8 cellular contexts compared by ENCODE assay signal in genomic region chr1:246497331-246497915, GRCh38. TPM values are rescaled to one million over a fixed set of nuclear protein-coding genes. Genes with fewer than 3 reads are reported as not detected.
DNase-seq lines count a peak whose midpoint lies in the region; ATAC-seq and TF ChIP-seq lines count a peak whose summit lies in the region.

No MANE protein-coding gene starts in this region.

- intact Hi-C loops in psoas muscle (cut with DNase I) = loop anchor here (2.0 to 5.0 kb wide), 4 partner anchors 200 to 257 kb away; no protein-coding TSS in a partner anchor

- no peak for DNase-seq in activated T-cell treated with anti-CD3 and anti-CD28 coated beads, Interleukin-2, amount 50 U/mL, for 4 hours
- DNase-seq in activated T-cell treated with anti-CD3 and anti-CD28 coated beads, Interleukin-2, amount 50 U/mL, for 24 hours = no peak
- peak; percentile 24 to 78 for DNase-seq in HAP-1 (ENCODE audit: low spot score in 2 of 2)
- peak; percentile 56 for DNase-seq in NCI-H1436 treated with DMSO at 0.1 percent for 48 hours (lab: John Stamatoyannopoulos, UW)
- peak in 6 of 34 experiments; percentile 13 to 40 (median 30) for DNase-seq in T-cell
- peak; percentile 86 for DNase-seq in fibroblast of the aortic adventitia (ENCODE audit: low read depth)
- DNase-seq in psoas muscle = no peak
- DNase-seq in T-helper 9 cell = no peak

- no peaks in the 10 kb centered on the region for H3K27me3 Mint-ChIP-seq in activated T-cell treated with anti-CD3 and anti-CD28 coated beads, Interleukin-2, amount 50 U/mL, for 4 hours (ENCODE audit: low read depth)
- H3K27me3 Mint-ChIP-seq in activated T-cell treated with anti-CD3 and anti-CD28 coated beads, Interleukin-2, amount 50 U/mL, for 24 hours = no peaks in the 10 kb centered on the region
- no peaks in the 10 kb centered on the region for H3K27me3 Mint-ChIP-seq in T-cell

- no peak overlapping the region for H3K4me3 Mint-ChIP-seq in activated T-cell treated with anti-CD3 and anti-CD28 coated beads, Interleukin-2, amount 50 U/mL, for 4 hours
- no peak overlapping the region for H3K4me3 Mint-ChIP-seq in activated T-cell treated with anti-CD3 and anti-CD28 coated beads, Interleukin-2, amount 50 U/mL, for 24 hours
- no peak overlapping the region for H3K4me3 Mint-ChIP-seq in T-cell

- no peak overlapping the region for H3K27ac ChIP-seq in psoas muscle

- H3K36me3 ChIP-seq in HAP-1 (replicated peaks) = peaks cover 6% of the 10 kb centered on the region
- H3K36me3 ChIP-seq in psoas muscle (ENCODE audit: insufficient read depth in 1 of 2, low read depth in 1 of 2) = no peaks in the 10 kb centered on the region

- no peaks in the 10 kb centered on the region for H3K27me3 ChIP-seq in HAP-1 (ENCODE audit: low read depth)
- no peaks in the 10 kb centered on the region for H3K27me3 ChIP-seq in psoas muscle (ENCODE audit: insufficient read depth in 3 of 3, low read length in 2 of 3)

- H3K27ac Mint-ChIP-seq in activated T-cell treated with anti-CD3 and anti-CD28 coated beads, Interleukin-2, amount 50 U/mL, for 24 hours = no peak overlapping the region
- no peak overlapping the region for H3K27ac Mint-ChIP-seq in T-cell

- peak; percentile 70 to 73 for ATAC-seq in activated T-cell treated with anti-CD3 and anti-CD28 coated beads, Interleukin-2, amount 50 U/mL, for 4 hours
- ATAC-seq in T-cell (replicated peaks in 1 of 4) (peak in 3 of 4 experiments; percentile 49 to 75 (median 58)), psoas muscle (peak; percentile 40 to 59 (median 50))

- CTCF ChIA-PET in T-cell (lab: Charles Lee) = interaction anchor here (0.7 to 2.2 kb wide), 6 partner anchors 10 to 227 kb away, joined by 3 to 15 read pairs (median 4); partner anchors contain the start of genes SCCPDH (in 1 of the 2) and SMYD3 (in 1 of the 2)

- peaks cover 12% of the 10 kb centered on the region for H3K4me1 Mint-ChIP-seq in activated T-cell treated with anti-CD3 and anti-CD28 coated beads, Interleukin-2, amount 50 U/mL, for 4 hours (ENCODE audit: low read depth)
- H3K4me1 Mint-ChIP-seq in activated T-cell treated with anti-CD3 and anti-CD28 coated beads, Interleukin-2, amount 50 U/mL, for 24 hours (ENCODE audit: low read depth) = peaks cover 20% of the 10 kb centered on the region
- H3K4me1 Mint-ChIP-seq in T-cell = peaks cover 5 to 23% (median 19%) of the 10 kb centered on the region in 3 donors

- H3K4me1 ChIP-seq in HAP-1 (peaks cover 7% of the 10 kb centered on the region), psoas muscle (no peaks in the 10 kb centered on the region)

- peaks cover 3% of the 10 kb centered on the region for H3K36me3 Mint-ChIP-seq in activated T-cell treated with anti-CD3 and anti-CD28 coated beads, Interleukin-2, amount 50 U/mL, for 4 hours (ENCODE audit: insufficient read depth)
- peaks cover 8% of the 10 kb centered on the region for H3K36me3 Mint-ChIP-seq in activated T-cell treated with anti-CD3 and anti-CD28 coated beads, Interleukin-2, amount 50 U/mL, for 24 hours (ENCODE audit: low read depth)
- no peaks in the 10 kb centered on the region for H3K36me3 Mint-ChIP-seq in T-cell

- H3K4me3 ChIP-seq in HAP-1 (no peak overlapping the region), fibroblast of the aortic adventitia (ENCODE audit: low read depth, low read length) (no peak overlapping the region), psoas muscle (no peak overlapping the region)

- in situ Hi-C loops in HAP-1 (cut with MboI; ENCODE audit: low sequenced_read_pairs) = loop anchor here (25.0 kb wide), 1 partner anchor 1335 kb away; the partner anchor contains the start of gene KIF26B

- H3K9me3 Mint-ChIP-seq in activated T-cell treated with anti-CD3 and anti-CD28 coated beads, Interleukin-2, amount 50 U/mL, for 4 hours = no peaks in the 10 kb centered on the region
- no peaks in the 10 kb centered on the region for H3K9me3 Mint-ChIP-seq in activated T-cell treated with anti-CD3 and anti-CD28 coated beads, Interleukin-2, amount 50 U/mL, for 24 hours
- H3K9me3 Mint-ChIP-seq in T-cell = no peaks in the 10 kb centered on the region

- no peaks in the 10 kb centered on the region for H3K9me3 ChIP-seq in HAP-1
- H3K9me3 ChIP-seq in psoas muscle = no peaks in the 10 kb centered on the region

- POLR2A ChIA-PET in T-cell (lab: Charles Lee) = interaction anchor here in 1 of 2 donors (0.7 kb wide), 1 partner anchor 9 kb away, joined by 15 read pairs; the partner anchor contains the start of gene SMYD3

- WGBS in psoas muscle, 3 donors = 49 to 55% (median 50%) methylated on average over 2 of the region's 2 CpGs

- TF ChIP-seq CTCF in fibroblast of the aortic adventitia (IDR thresholded peaks at IDR 0.05; ENCODE audit: insufficient read depth, low read length) (peak; percentile 67), psoas muscle (IDR thresholded peaks at IDR 0.05) (peak; percentile 79)

RNA-seq across cellular contexts. Expression of gene SMYD3, which starts 9.7 kb away (rescaled TPM):
- total RNA-seq in activated T-cell treated with anti-CD3 and anti-CD28 coated beads, Interleukin-2, amount 50 U/mL, for 4 hours = 10 to 100 TPM; 10.7 to 13.0 (median 11.9) TPM
- total RNA-seq in T-cell (10 to 100 TPM; 17.7 to 37.8 (median 21.9) TPM), fibroblast of the aortic adventitia (ENCODE audit: low replicate concordance) (45.5 and 53.1 TPM in 2 replicates), psoas muscle (1 to 10 TPM; 4.9 to 6.4 (median 5.8) TPM)
- polyA plus RNA-seq in psoas muscle = 1 to 10 TPM; 2.9 to 4.2 (median 3.7) TPM

Comparison
In these comparisons a context has a peak if more than half of its experiments do, and no peak if none do; other contexts are left out.
1. DNase-seq: peak in HAP-1 (2 of 2), NCI-H1436 treated with DMSO at 0.1 percent for 48 hours (single experiment) and fibroblast of the aortic adventitia (single experiment); none in activated T-cell treated with anti-CD3 and anti-CD28 coated beads, Interleukin-2, amount 50 U/mL, for 4 hours (single experiment), activated T-cell treated with anti-CD3 and anti-CD28 coated beads, Interleukin-2, amount 50 U/mL, for 24 hours (single experiment), psoas muscle (0 of 2) and T-helper 9 cell (single experiment).
2. Peak in every context shown above with its lines, with median percentiles within 50 percentile points of each other: ATAC-seq.